Comparison of ENCODE assay signal across 1 cellular context in genomic region chr20:34768105-34768504, GRCh38.
TF ChIP-seq lines count a peak whose summit lies in the region.

No MANE protein-coding gene starts in this region.

TF ChIP-seq in SK-N-SH treated with all-trans-retinoic acid at 6 μM for 48 hours, 23 proteins besides CTCF, POLR2A, EP300 and RAD21:
- TF ChIP-seq TSHZ2 (CRISPR knock-in tag; IDR thresholded peaks at IDR 0.05) (no peak), ZFP3 (CRISPR knock-in tag; IDR thresholded peaks at IDR 0.05) (no peak), CREB5 (CRISPR knock-in tag; IDR thresholded peaks at IDR 0.05; ENCODE audit: low read depth) (no peak), BACH2 (CRISPR knock-in tag; IDR thresholded peaks at IDR 0.05; ENCODE audit: borderline replicate concordance) (no peak), POU6F1 (CRISPR knock-in tag; IDR thresholded peaks at IDR 0.05; ENCODE audit: borderline replicate concordance, low read depth) (no peak), ZNF8 (CRISPR knock-in tag; IDR thresholded peaks at IDR 0.05) (no peak), PPARA (CRISPR knock-in tag; IDR thresholded peaks at IDR 0.05; ENCODE audit: borderline replicate concordance) (no peak), ARNTL (CRISPR knock-in tag; IDR thresholded peaks at IDR 0.05; ENCODE audit: borderline replicate concordance, low read depth) (no peak), ESRRG (CRISPR knock-in tag; IDR thresholded peaks at IDR 0.05) (no peak), ISL1 (CRISPR knock-in tag; IDR thresholded peaks at IDR 0.05) (no peak)
